ENCODE assay signal across 7 cellular contexts in the genomic region with DNA sequence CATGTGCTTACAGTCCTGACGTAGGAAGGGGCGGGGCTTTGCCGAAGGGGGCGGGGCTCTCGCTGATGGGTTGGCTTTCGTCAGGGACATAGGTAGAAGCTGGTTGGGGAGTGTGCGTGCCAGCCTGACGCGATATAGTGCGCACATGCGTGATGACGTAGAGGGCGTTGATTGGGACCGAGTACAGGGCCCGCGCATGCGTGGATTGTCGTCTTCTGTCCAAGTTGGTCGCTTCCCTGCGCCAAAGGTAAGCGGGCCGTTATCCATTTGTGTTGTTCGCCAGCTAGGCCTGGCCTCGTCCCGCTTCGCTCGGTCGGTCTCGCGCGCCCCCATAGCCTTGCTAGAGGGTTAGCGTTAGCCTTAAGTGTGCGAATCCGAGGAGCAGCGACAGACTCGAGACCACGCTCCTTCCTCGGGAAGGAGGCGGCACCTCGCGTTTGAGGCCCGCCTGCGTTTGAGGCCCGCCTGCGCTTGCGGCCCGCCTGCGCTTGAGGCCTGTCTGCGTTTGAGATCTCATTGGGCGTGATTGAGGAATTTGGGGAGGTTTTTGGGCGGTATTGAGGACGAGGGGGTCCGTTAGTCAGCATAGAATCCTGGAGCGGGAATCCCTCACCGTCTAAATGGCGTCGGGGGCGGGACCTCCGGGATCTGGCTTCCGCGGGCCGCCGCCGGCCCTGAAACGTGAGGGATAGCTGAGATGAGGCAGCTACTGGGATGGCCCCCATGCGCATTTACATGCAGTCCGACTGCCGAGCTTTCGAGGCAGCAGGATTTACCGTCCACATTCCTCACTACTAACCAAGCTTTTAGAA. TPM values are rescaled to one million over a fixed set of nuclear protein-coding genes. Genes with fewer than 3 reads are reported as not detected.
A peak's percentile ranks its signal among the peaks of the same experiment; 100 is the strongest.
DNase-seq lines count a peak whose midpoint lies in the region; ATAC-seq, FAIRE-seq and TF ChIP-seq lines count a peak whose summit lies in the region.

Gene XRCC6, plus strand, starts transcription at position 197 of the 812 bp plus-strand sequence. CDS start 710 bp downstream, outside the sequence.

- peak; percentile 97 for DNase-seq in NCI-H2107 treated with DMSO at 0.1 percent for 48 hours (lab: John Stamatoyannopoulos, UW; ENCODE audit: unreplicated experiment)
- DNase-seq in body of pancreas = peak; percentile 100
- DNase-seq in iPS DF 19.7 (ENCODE audit: low read depth, low spot score) = peak; percentile 97
- DNase-seq in sigmoid colon = peak; percentile 100

- ATAC-seq in GM18519 (IDR thresholded peaks at IDR 0.05; ENCODE audit: low FRiP score, unreplicated experiment) (peak; percentile 69), HG03060 (IDR thresholded peaks at IDR 0.05; ENCODE audit: low read depth, unreplicated experiment) (peak; percentile 60), body of pancreas (peak; percentile 96)

- H3K4me1 ChIP-seq in body of pancreas = peaks cover 40% of the 10 kb centered on the region
- peaks cover 0 to 37% (median 31%) of the 10 kb centered on the region in 4 donors for H3K4me1 ChIP-seq in sigmoid colon

- peak within 1 kb of the TSS; percentile 95 to 96 (median 95) for H3K27ac ChIP-seq in body of pancreas
- peak within 1 kb of the TSS; percentile 95 to 99 (median 98) for H3K27ac ChIP-seq in sigmoid colon

- TF ChIP-seq EP300 in sigmoid colon (IDR thresholded peaks at IDR 0.05) = peak in 2 of 4 donors; percentile 59 to 84

- H3K36me3 ChIP-seq in body of pancreas (replicated peaks in 1 of 2; ENCODE audit: insufficient read depth in 1 of 2, low read depth in 2 of 2) (peaks cover 0 to 6% of the 10 kb centered on the region in 2 donors), sigmoid colon (peaks cover 9 to 43% (median 27%) of the 10 kb centered on the region in 4 donors)

- intact Hi-C loops in body of pancreas (cut with DNase I) (no loop called here), sigmoid colon (cut with DNase I) (loop anchor here (1.0 to 10.0 kb wide), 3 partner anchors 77 to 767 kb away; partner anchors contain the start of genes POLR3H, ST13, XPNPEP3 and ZC3H7B)

- H3K9me3 ChIP-seq in body of pancreas (no peaks in the 10 kb centered on the region), sigmoid colon (no peaks in the 10 kb centered on the region)

- no peak for TF ChIP-seq CTCF in body of pancreas (IDR thresholded peaks at IDR 0.05)
- no peak for TF ChIP-seq CTCF in sigmoid colon (IDR thresholded peaks at IDR 0.05)

- WGBS in body of pancreas, 2 donors = 1% methylated on average over 16 to 69 of the region's 70 CpGs
- WGBS in sigmoid colon, 2 donors = 0 to 1% methylated on average over 70 of the region's 70 CpGs

- peak within 1 kb of the TSS; percentile 43 to 79 for H3K4me3 ChIP-seq in body of pancreas
- H3K4me3 ChIP-seq in sigmoid colon = peak within 1 kb of the TSS; percentile 74 to 95 (median 86)

- peak; percentile 79 for FAIRE-seq in TTC549 (lab: Jason Lieb, UNC)

- peak; percentile 58 to 96 (median 87) for TF ChIP-seq POLR2A in body of pancreas (IDR thresholded peaks at IDR 0.05)
- peak; percentile 89 to 96 for TF ChIP-seq POLR2A in sigmoid colon (IDR thresholded peaks at IDR 0.05)

- H3K27me3 ChIP-seq in body of pancreas = no peaks in the 10 kb centered on the region
- no peaks in the 10 kb centered on the region for H3K27me3 ChIP-seq in sigmoid colon

RNA-seq across cellular contexts. Expression of gene XRCC6, which starts in this region (rescaled TPM):
- 100 to 1,000 TPM in 1 of 2 donors, 10 to 100 TPM in 1; 68.7 to 102 TPM for total RNA-seq in body of pancreas
- total RNA-seq in sigmoid colon = 100 to 1,000 TPM; 143 to 220 (median 202) TPM
- polyA plus RNA-seq in sigmoid colon = 100 to 1,000 TPM; 141 to 203 (median 149) TPM

Comparison
In these comparisons a context has a peak if more than half of its experiments do, and no peak if none do; other contexts are left out.
1. Peak in every context shown above with its lines: DNase-seq, ATAC-seq, H3K4me3 ChIP-seq and H3K27ac ChIP-seq.